18 cellular contexts compared by ENCODE assay signal in genomic region chr2:85930129-85931124, GRCh38. TPM values are rescaled to one million over a fixed set of nuclear protein-coding genes. Genes with fewer than 3 reads are reported as not detected.
DNase-seq lines count a peak whose midpoint lies in the region; ATAC-seq, FAIRE-seq and TF ChIP-seq lines count a peak whose summit lies in the region.
"Had no signal": no experiment of that assay in that cellular context is flagged by ENCODE, and none has a peak within 500 bp of the region (broad histone marks: within the 10 kb centered on the region; RNA-seq: fewer than 3 reads in every experiment).

No MANE protein-coding gene starts in this region.

- 54% methylated on average over 4 of the region's 4 CpGs for WGBS in right lobe of liver (ENCODE audit: insufficient coverage, low coverage, low lambda C conversion rate, missing lambda C conversion rate)

- H3K36me3 ChIP-seq in breast epithelium: no peaks in the 10 kb centered on the region
- H3K36me3 ChIP-seq in right lobe of liver: no peaks in the 10 kb centered on the region
- no peaks in the 10 kb centered on the region for H3K36me3 ChIP-seq in neural progenitor cell
- no peaks in the 10 kb centered on the region for H3K36me3 ChIP-seq in PC-3 (ENCODE audit: low read depth, low read length)
- H3K36me3 ChIP-seq: SJSA1 had no signal

- no peak for FAIRE-seq in RCC 7860 (lab: Jason Lieb, UNC)

- H3K4me3 ChIP-seq in breast epithelium (no peak overlapping the region), right lobe of liver (no peak overlapping the region), neural progenitor cell (no peak overlapping the region), PC-3 (ENCODE audit: low read length) (no peak overlapping the region)
- H3K4me3 ChIP-seq: SJSA1, testis had no signal

- H4K20me1 ChIP-seq in neural progenitor cell (ENCODE audit: low read depth) (no peaks in the 10 kb centered on the region), PC-3 (ENCODE audit: low read length) (no peaks in the 10 kb centered on the region)

- TF ChIP-seq POLR2A in breast epithelium (IDR thresholded peaks at IDR 0.05) (no peak), right lobe of liver (IDR thresholded peaks at IDR 0.05) (no peak)

- H3K9me3 Mint-ChIP-seq in neural progenitor cell: peaks cover 6% of the 10 kb centered on the region
- no peaks in the 10 kb centered on the region for H3K9me3 Mint-ChIP-seq in T-helper 2 cell treated with Interferon-gamma antibody and Interleukin-4, amounts not matched to agents 5 μg/mL and 100 μg/mL, for 36 hours
- H3K9me3 Mint-ChIP-seq: activated naive CD4-positive, alpha-beta T cell treated with anti-CD3 and anti-CD28 coated beads for 36 hours; naive thymus-derived CD4-positive, alpha-beta T cell had no signal

- POLR2A ChIA-PET in PC-3 (lab: Charles Lee; ENCODE audit: unreplicated experiment): no interaction called here

- H2AFZ ChIP-seq in neural progenitor cell (replicated peaks) (no peak overlapping the region), PC-3 (ENCODE audit: low read length) (no peak overlapping the region)

- H3K9ac ChIP-seq in neural progenitor cell (no peak overlapping the region), PC-3 (ENCODE audit: low read length) (no peak overlapping the region)

- H3K27ac ChIP-seq in breast epithelium (peak overlapping the region; percentile 65 to 73), right lobe of liver (peak overlapping the region in 2 of 3 donors; percentile 4 to 22), neural progenitor cell (no peak overlapping the region), PC-3 (ENCODE audit: low read length) (no peak overlapping the region)
- H3K27ac ChIP-seq: testis had no signal

- no peak for TF ChIP-seq CTCF in breast epithelium (IDR thresholded peaks at IDR 0.05)
- no peak for TF ChIP-seq CTCF in right lobe of liver (IDR thresholded peaks at IDR 0.05)
- no peak for TF ChIP-seq CTCF in neural progenitor cell (IDR thresholded peaks at IDR 0.05)
- TF ChIP-seq CTCF in PC-3 (conservative IDR thresholded peaks at IDR 0.05; ENCODE audit: low read depth, low read length): no peak

- no TSS peak for BruUV-seq in PC-3 (replicated peaks; lab: Mats Ljungman, UMichigan)

- intact Hi-C loops in breast epithelium (cut with DNase I; ENCODE audit: low total_unique reads): no loop called here
- intact Hi-C loops in right lobe of liver (cut with DNase I): no loop called here
- intact Hi-C loops in PC-3 (cut with micrococcal nuclease): no loop called here

- H3K4me3 Mint-ChIP-seq in neural progenitor cell: no peak overlapping the region
- H3K4me3 Mint-ChIP-seq in T-helper 2 cell treated with Interferon-gamma antibody and Interleukin-4, amounts not matched to agents 5 μg/mL and 100 μg/mL, for 36 hours: no peak overlapping the region
- H3K4me3 Mint-ChIP-seq: activated naive CD4-positive, alpha-beta T cell treated with anti-CD3 and anti-CD28 coated beads for 36 hours had no signal

- no peaks in the 10 kb centered on the region for H3K27me3 Mint-ChIP-seq in neural progenitor cell (ENCODE audit: insufficient read depth, low read depth)
- H3K27me3 Mint-ChIP-seq in T-helper 2 cell treated with Interferon-gamma antibody and Interleukin-4, amounts not matched to agents 5 μg/mL and 100 μg/mL, for 36 hours (ENCODE audit: low read depth): peaks cover 3% of the 10 kb centered on the region

- H3K27ac Mint-ChIP-seq in neural progenitor cell: no peak overlapping the region
- H3K27ac Mint-ChIP-seq in T-helper 2 cell treated with Interferon-gamma antibody and Interleukin-4, amounts not matched to agents 5 μg/mL and 100 μg/mL, for 36 hours: no peak overlapping the region
- H3K27ac Mint-ChIP-seq: activated naive CD4-positive, alpha-beta T cell treated with anti-CD3 and anti-CD28 coated beads for 36 hours had no signal

- peaks cover 4% of the 10 kb centered on the region for H3F3A ChIP-seq in neural progenitor cell (ENCODE audit: low read depth)
- no peaks in the 10 kb centered on the region for H3F3A ChIP-seq in PC-3 (ENCODE audit: low read length, unreplicated experiment)

- H3K4me1 Mint-ChIP-seq in neural progenitor cell: peaks cover 19% of the 10 kb centered on the region
- peaks cover 22% of the 10 kb centered on the region for H3K4me1 Mint-ChIP-seq in T-helper 2 cell treated with Interferon-gamma antibody and Interleukin-4, amounts not matched to agents 5 μg/mL and 100 μg/mL, for 36 hours (ENCODE audit: low read depth)

- no peaks in the 10 kb centered on the region for H3K36me3 Mint-ChIP-seq in neural progenitor cell
- H3K36me3 Mint-ChIP-seq in T-helper 2 cell treated with Interferon-gamma antibody and Interleukin-4, amounts not matched to agents 5 μg/mL and 100 μg/mL, for 36 hours (ENCODE audit: low read depth): no peaks in the 10 kb centered on the region
- H3K36me3 Mint-ChIP-seq: naive thymus-derived CD4-positive, alpha-beta T cell had no signal

- H3K79me2 ChIP-seq in neural progenitor cell (ENCODE audit: low read depth) (no peaks in the 10 kb centered on the region), PC-3 (ENCODE audit: low read length) (no peaks in the 10 kb centered on the region)

- peak; percentile 26 for DNase-seq in RCC 7860 (ENCODE audit: low spot score)
- DNase-seq in breast epithelium (ENCODE audit: low spot score in 2 of 2): no peak
- no peak for DNase-seq in right lobe of liver
- DNase-seq in stromal cell of bone marrow (ENCODE audit: low read depth): peak; percentile 48
- no peak for DNase-seq in neural progenitor cell (ENCODE audit: low spot score)
- DNase-seq in T-helper 2 cell treated with Interferon-gamma antibody and Interleukin-4, amounts not matched to agents 5 μg/mL and 100 μg/mL, for 36 hours (ENCODE audit: low spot score): no peak
- no peak for DNase-seq in NCI-H1694 (lab: John Stamatoyannopoulos, UW)
- DNase-seq in PC-3: no peak
- DNase-seq: activated CD4-positive, alpha-beta T cell treated with anti-CD3 and anti-CD28 coated beads for 48 hours; activated naive CD4-positive, alpha-beta T cell treated with anti-CD3 and anti-CD28 coated beads for 36 hours; activated T-cell treated with anti-CD3 and anti-CD28 coated beads for 4 hours; DMS 273 treated with DMSO at 0.1 percent for 48 hours; KG1; naive thymus-derived CD4-positive, alpha-beta T cell; NCI-H345; stimulated activated CD4-positive, alpha-beta T cell treated with anti-CD3 and anti-CD28 coated beads, Interleukin-2, amount 100 ng/mL, for 48 hours; testis had no signal

- H3K9me3 ChIP-seq in breast epithelium: no peaks in the 10 kb centered on the region
- no peaks in the 10 kb centered on the region for H3K9me3 ChIP-seq in right lobe of liver
- no peaks in the 10 kb centered on the region for H3K9me3 ChIP-seq in neural progenitor cell (ENCODE audit: low read depth)
- H3K9me3 ChIP-seq in PC-3 (ENCODE audit: low read length): no peaks in the 10 kb centered on the region
- H3K9me3 ChIP-seq: SJSA1, testis had no signal

- peaks cover 0 to under 1% of the 10 kb centered on the region in 2 donors for H3K4me1 ChIP-seq in breast epithelium
- H3K4me1 ChIP-seq in right lobe of liver: peaks cover 0 to 20% (median 0%) of the 10 kb centered on the region in 4 donors
- H3K4me1 ChIP-seq in neural progenitor cell: peaks cover 3% of the 10 kb centered on the region
- peaks cover 3% of the 10 kb centered on the region for H3K4me1 ChIP-seq in PC-3 (ENCODE audit: insufficient read depth, low read length)

- no peaks in the 10 kb centered on the region for H3K9me2 ChIP-seq in PC-3 (replicated peaks; ENCODE audit: low read length)

- H3K27me3 ChIP-seq in breast epithelium (no peaks in the 10 kb centered on the region), right lobe of liver (no peaks in the 10 kb centered on the region), neural progenitor cell (no peaks in the 10 kb centered on the region), PC-3 (ENCODE audit: low read length) (no peaks in the 10 kb centered on the region)
- H3K27me3 ChIP-seq: SJSA1, testis had no signal

- CTCF ChIA-PET in PC-3 (lab: Charles Lee): no interaction called here

- H3K4me2 ChIP-seq in neural progenitor cell: no peak overlapping the region
- H3K4me2 ChIP-seq in PC-3 (ENCODE audit: low read length): no peak overlapping the region

- peak in 3 of 4 donors; percentile 59 to 68 (median 62) for ATAC-seq in right lobe of liver
- no peak for ATAC-seq in PC-3
- ATAC-seq: naive thymus-derived CD4-positive, alpha-beta T cell had no signal

RNA-seq across cellular contexts. Expression of gene ST3GAL5, which starts 41.6 kb away (rescaled TPM):
- total RNA-seq in breast epithelium (10 to 100 TPM; 20.8 to 52.5 (median 29.5) TPM), right lobe of liver (10 to 100 TPM in 4 of 6 experiments, 1 to 10 TPM in 2; 8.6 to 22.2 (median 10.9) TPM), neural progenitor cell (ENCODE audit: low replicate concordance) (9.7 and 9.9 TPM in 2 replicates), PC-3 (2014; rRNA removed) (0.87 and 0.98 TPM in 2 replicates)

Comparison
In these comparisons a context has a peak if more than half of its experiments do, and no peak if none do; other contexts are left out.
1. DNase-seq: peak in RCC 7860 (single experiment) and stromal cell of bone marrow (single experiment); none in breast epithelium (0 of 2), right lobe of liver (0 of 3), neural progenitor cell (single experiment), T-helper 2 cell treated with Interferon-gamma antibody and Interleukin-4, amounts not matched to agents 5 μg/mL and 100 μg/mL, for 36 hours (single experiment), NCI-H1694 (single experiment) and PC-3 (single experiment).
2. H3K27ac ChIP-seq: peak in breast epithelium (2 of 2) and right lobe of liver (2 of 3); none in neural progenitor cell (single experiment) and PC-3 (single experiment).